26 cellular contexts compared by ENCODE assay signal in the genomic region with DNA sequence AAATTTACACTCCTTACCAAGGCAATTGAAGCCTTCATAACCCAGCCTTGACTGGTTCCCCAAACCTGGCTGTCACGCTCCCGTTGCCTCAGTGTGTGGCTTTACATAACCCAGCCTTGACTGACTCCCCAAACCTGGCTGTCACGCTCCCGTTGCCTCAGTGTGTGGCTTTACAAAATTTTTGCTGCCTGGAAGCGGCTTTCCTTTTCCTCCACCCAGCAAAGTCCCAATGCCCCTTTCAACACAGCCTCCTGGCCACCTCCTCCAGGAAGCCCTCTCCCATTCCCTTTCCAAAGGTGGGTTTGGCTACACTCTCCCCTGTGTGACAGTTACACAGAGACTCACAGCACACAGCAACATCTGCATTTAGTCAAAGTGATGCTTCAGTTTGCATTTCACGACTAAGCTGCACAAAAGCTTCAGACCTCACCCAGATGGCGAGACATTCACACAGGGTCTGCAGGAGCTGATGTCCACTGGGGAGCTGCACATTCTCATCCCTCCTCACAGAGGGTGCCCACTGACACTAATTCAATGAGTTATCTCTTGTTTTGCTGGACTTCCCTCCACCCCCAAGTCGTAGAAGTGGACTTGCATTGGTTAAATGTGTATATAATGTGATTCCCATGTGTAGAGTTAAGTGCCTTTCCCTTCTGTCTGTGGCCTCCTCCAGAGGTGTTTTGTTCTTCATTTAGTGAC.
A peak's percentile ranks its signal among the peaks of the same experiment; 100 is the strongest.
DNase-seq lines count a peak whose midpoint lies in the region; ATAC-seq, FAIRE-seq and TF ChIP-seq lines count a peak whose summit lies in the region.
"Had no signal": no experiment of that assay in that cellular context is flagged by ENCODE, and none has a peak within 500 bp of the region (broad histone marks: within the 10 kb centered on the region; RNA-seq: fewer than 3 reads in every experiment).

No MANE protein-coding gene starts in this region.

- H3K4me3 ChIP-seq in bronchial epithelial cell (ENCODE audit: low read depth, low read length), result no peak overlapping the region
- H3K4me3 ChIP-seq in uterus, result no peak overlapping the region
- H3K4me3 ChIP-seq: breast epithelium, gastroesophageal sphincter, GM12878, skin epidermis had no signal

- H3K36me3 Mint-ChIP-seq in natural killer cell treated with Interleukin-12 subunit alpha and Interleukin-12 subunit beta and Interleukin-15 and Interleukin-18, amount 100 ng/mL, for 72 hours, result no peaks in the 10 kb centered on the region
- H3K36me3 Mint-ChIP-seq in natural killer cell, result no peaks in the 10 kb centered on the region
- H3K36me3 Mint-ChIP-seq in nephron (ENCODE audit: low read depth), result no peaks in the 10 kb centered on the region
- H3K36me3 Mint-ChIP-seq: stimulated activated effector memory CD8-positive, alpha-beta T cell treated with anti-CD3 and anti-CD28 coated beads, Interleukin-12 subunit alpha, Interleukin-12 subunit beta, amount 100 ng/mL, for 72 hours had no signal

- TF ChIP-seq POLR2A in uterus (IDR thresholded peaks at IDR 0.05), result no peak

- no peaks in the 10 kb centered on the region for H3K9me3 Mint-ChIP-seq in natural killer cell treated with Interleukin-12 subunit alpha and Interleukin-12 subunit beta and Interleukin-15 and Interleukin-18, amount 100 ng/mL, for 72 hours
- H3K9me3 Mint-ChIP-seq in natural killer cell (no peaks in the 10 kb centered on the region), nephron (no peaks in the 10 kb centered on the region)
- H3K9me3 Mint-ChIP-seq: stimulated activated effector memory CD8-positive, alpha-beta T cell treated with anti-CD3 and anti-CD28 coated beads, Interleukin-12 subunit alpha, Interleukin-12 subunit beta, amount 100 ng/mL, for 72 hours; T-helper 1 cell treated with Interleukin-12 subunit alpha and Interleukin-12 subunit beta and Interleukin-4 antibody, amounts not matched to agents 30 μg/mL and 1 μg/mL, for 36 hours had no signal

- H3K27ac Mint-ChIP-seq in natural killer cell treated with Interleukin-12 subunit alpha and Interleukin-12 subunit beta and Interleukin-15 and Interleukin-18, amount 100 ng/mL, for 72 hours, result no peak overlapping the region
- H3K27ac Mint-ChIP-seq in natural killer cell, result no peak overlapping the region
- H3K27ac Mint-ChIP-seq in nephron, result peak overlapping the region in 2 of 3 experiments; percentile 53 to 85
- H3K27ac Mint-ChIP-seq: activated CD4-positive, alpha-beta T cell treated with anti-CD3 and anti-CD28 coated beads for 36 hours; stimulated activated effector memory CD8-positive, alpha-beta T cell treated with anti-CD3 and anti-CD28 coated beads, Interleukin-12 subunit alpha, Interleukin-12 subunit beta, amount 100 ng/mL, for 72 hours; T-helper 1 cell treated with Interleukin-12 subunit alpha and Interleukin-12 subunit beta and Interleukin-4 antibody, amounts not matched to agents 30 μg/mL and 1 μg/mL, for 36 hours had no signal

- no peak overlapping the region for H3K27ac ChIP-seq in uterus
- H3K27ac ChIP-seq: breast epithelium, C4-2B, gastroesophageal sphincter, skin epidermis had no signal

- intact Hi-C loops in natural killer cell (cut with micrococcal nuclease), result no loop called here
- intact Hi-C loops in uterus (cut with DNase I; ENCODE audit: low total_unique reads), result no loop called here

- ATAC-seq in natural killer cell treated with Interleukin-12 subunit alpha and Interleukin-12 subunit beta and Interleukin-15 and Interleukin-18, amount 100 ng/mL, for 72 hours, result no peak
- no peak for ATAC-seq in natural killer cell
- no peak for ATAC-seq in GM18519 (IDR thresholded peaks at IDR 0.05; ENCODE audit: low FRiP score, unreplicated experiment)
- ATAC-seq: activated CD4-positive, alpha-beta T cell treated with anti-CD3 and anti-CD28 coated beads for 36 hours; GM12878; HCT116; stimulated activated effector memory CD8-positive, alpha-beta T cell treated with anti-CD3 and anti-CD28 coated beads, Interleukin-12 subunit alpha, Interleukin-12 subunit beta, amount 100 ng/mL, for 72 hours had no signal

- no peaks in the 10 kb centered on the region for H3K9me3 ChIP-seq in uterus
- H3K9me3 ChIP-seq: breast epithelium, gastroesophageal sphincter had no signal

- TF ChIP-seq CTCF in natural killer cell (IDR thresholded peaks at IDR 0.05) (no peak), bronchial epithelial cell (IDR thresholded peaks at IDR 0.05; ENCODE audit: insufficient read depth, low read length, severe bottlenecking) (no peak), nephron (IDR thresholded peaks at IDR 0.05; ENCODE audit: unreplicated experiment in 3 of 3) (no peak), uterus (IDR thresholded peaks at IDR 0.05) (no peak)

- peak; percentile 28 for DNase-seq in natural killer cell treated with Interleukin-12 subunit alpha and Interleukin-12 subunit beta and Interleukin-15 and Interleukin-18, amount 100 ng/mL, for 72 hours (ENCODE audit: low spot score)
- DNase-seq in natural killer cell, result no peak
- no peak for DNase-seq in bronchial epithelial cell (ENCODE audit: low read depth)
- no peak for DNase-seq in activated CD4-positive, alpha-beta T cell treated with anti-CD3 and anti-CD28 coated beads for 1 hour
- DNase-seq in AG20443 (ENCODE audit: low spot score), result no peak
- DNase-seq in uterus, result no peak
- DNase-seq: activated CD4-positive, alpha-beta T cell treated with anti-CD3 and anti-CD28 coated beads for 36 hours; activated naive CD4-positive, alpha-beta T cell; cortex of kidney; mammary epithelial cell; NCI-H2029 treated with DMSO at 0.1 percent for 48 hours; NCI-H82; occipital lobe; stimulated activated CD4-positive, alpha-beta T cell treated with anti-CD3 and anti-CD28 coated beads, Interleukin-2, amount 100 ng/mL, for 24 hours had no signal

- no peaks in the 10 kb centered on the region for H3K36me3 ChIP-seq in bronchial epithelial cell (ENCODE audit: control insufficient read depth, insufficient read depth, low read length)
- H3K36me3 ChIP-seq in uterus, result no peaks in the 10 kb centered on the region
- H3K36me3 ChIP-seq: breast epithelium, gastroesophageal sphincter had no signal

- no peak overlapping the region for H3K4me3 Mint-ChIP-seq in natural killer cell treated with Interleukin-12 subunit alpha and Interleukin-12 subunit beta and Interleukin-15 and Interleukin-18, amount 100 ng/mL, for 72 hours
- H3K4me3 Mint-ChIP-seq in natural killer cell (no peak overlapping the region), nephron (peak overlapping the region in 1 of 3 experiments; percentile 3)
- H3K4me3 Mint-ChIP-seq: activated CD4-positive, alpha-beta T cell treated with anti-CD3 and anti-CD28 coated beads for 36 hours; stimulated activated effector memory CD8-positive, alpha-beta T cell treated with anti-CD3 and anti-CD28 coated beads, Interleukin-12 subunit alpha, Interleukin-12 subunit beta, amount 100 ng/mL, for 72 hours; T-helper 1 cell treated with Interleukin-12 subunit alpha and Interleukin-12 subunit beta and Interleukin-4 antibody, amounts not matched to agents 30 μg/mL and 1 μg/mL, for 36 hours had no signal

- H3K4me1 ChIP-seq in uterus, result no peaks in the 10 kb centered on the region
- H3K4me1 ChIP-seq: breast epithelium had no signal

- FAIRE-seq in bronchial epithelial cell (lab: Jason Lieb, UNC), result peak; percentile 80
- FAIRE-seq: D721Med, GM12878, keratinocyte had no signal

- H3K27me3 ChIP-seq in bronchial epithelial cell (ENCODE audit: control insufficient read depth, insufficient read depth, low read length) (peaks cover 5% of the 10 kb centered on the region), uterus (no peaks in the 10 kb centered on the region)

- no peaks in the 10 kb centered on the region for H3K4me1 Mint-ChIP-seq in natural killer cell treated with Interleukin-12 subunit alpha and Interleukin-12 subunit beta and Interleukin-15 and Interleukin-18, amount 100 ng/mL, for 72 hours (ENCODE audit: low read depth in 2 of 2)
- no peaks in the 10 kb centered on the region for H3K4me1 Mint-ChIP-seq in natural killer cell
- H3K4me1 Mint-ChIP-seq in nephron, result peaks cover 82% of the 10 kb centered on the region
- H3K4me1 Mint-ChIP-seq: activated CD4-positive, alpha-beta T cell treated with anti-CD3 and anti-CD28 coated beads for 36 hours; stimulated activated effector memory CD8-positive, alpha-beta T cell treated with anti-CD3 and anti-CD28 coated beads, Interleukin-12 subunit alpha, Interleukin-12 subunit beta, amount 100 ng/mL, for 72 hours had no signal

- H3K27me3 Mint-ChIP-seq in natural killer cell treated with Interleukin-12 subunit alpha and Interleukin-12 subunit beta and Interleukin-15 and Interleukin-18, amount 100 ng/mL, for 72 hours, result peaks cover 15 to 19% of the 10 kb centered on the region in 2 donors
- H3K27me3 Mint-ChIP-seq in natural killer cell (ENCODE audit: low read depth in 2 of 2) (peaks cover 6 to 19% of the 10 kb centered on the region in 2 donors), nephron (ENCODE audit: low read depth) (peaks cover 15% of the 10 kb centered on the region)

Comparison
In these comparisons a context has a peak if more than half of its experiments do, and no peak if none do; other contexts are left out.
1. H3K27ac Mint-ChIP-seq: peak in nephron (2 of 3); none in natural killer cell treated with Interleukin-12 subunit alpha and Interleukin-12 subunit beta and Interleukin-15 and Interleukin-18, amount 100 ng/mL, for 72 hours (0 of 2) and natural killer cell (0 of 2).